ENCODE assay signal across 21 cellular contexts in the genomic region with DNA sequence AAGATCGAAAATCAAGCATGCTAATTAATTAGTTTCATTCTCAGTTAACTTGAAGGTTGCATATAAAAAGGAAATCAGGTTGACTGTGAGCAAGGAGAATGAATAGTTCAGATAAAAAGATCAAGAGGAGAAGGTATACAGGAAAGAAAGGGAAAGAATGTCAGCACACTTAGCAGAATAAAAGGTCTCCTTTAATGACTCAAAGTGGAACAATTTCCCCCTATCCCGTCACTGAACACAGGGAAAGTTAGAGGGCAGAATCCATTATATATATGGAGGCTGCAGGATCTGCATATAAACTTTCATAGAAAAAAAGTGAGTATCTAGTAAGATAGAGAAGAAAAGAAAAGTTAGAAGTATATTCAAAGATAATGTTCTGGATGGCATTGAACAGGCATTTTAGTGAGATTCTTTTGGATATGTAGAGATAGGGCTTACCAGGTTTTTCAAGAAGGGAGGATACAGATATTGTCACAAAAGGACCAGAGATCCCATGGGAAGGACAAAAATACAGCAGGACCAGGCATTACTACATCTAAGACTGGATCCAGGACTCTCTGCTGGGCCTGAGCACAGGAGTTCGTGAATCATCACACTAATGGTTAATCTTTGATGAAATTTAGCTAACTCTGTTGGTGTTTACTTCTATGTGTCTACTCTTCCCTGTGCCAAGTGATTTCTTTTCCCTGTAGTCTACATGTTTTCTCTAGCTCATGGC.
DNase-seq lines count a peak whose midpoint lies in the region; ATAC-seq, FAIRE-seq and TF ChIP-seq lines count a peak whose summit lies in the region.
"Had no signal": no experiment of that assay in that cellular context is flagged by ENCODE, and none has a peak within 500 bp of the region (broad histone marks: within the 10 kb centered on the region; RNA-seq: fewer than 3 reads in every experiment).

No MANE protein-coding gene starts in this region.

- H3K9me3 Mint-ChIP-seq in astrocyte (ENCODE audit: unreplicated experiment): peaks cover 2% of the 10 kb centered on the region
- H3K9me3 Mint-ChIP-seq in CD14-positive monocyte: peaks cover 0 to 10% (median 2%) of the 10 kb centered on the region in 7 donors

- H3K27me3 Mint-ChIP-seq in astrocyte (ENCODE audit: low read depth, unreplicated experiment) (no peaks in the 10 kb centered on the region), CD14-positive monocyte (ENCODE audit: low read depth in 3 of 3) (no peaks in the 10 kb centered on the region)
- H3K27me3 Mint-ChIP-seq: B cell; CD4-positive, alpha-beta memory T cell; T-cell had no signal

- intact Hi-C loops in CD14-positive monocyte (cut with micrococcal nuclease): no loop called here

- no peaks in the 10 kb centered on the region for H3K79me2 ChIP-seq in astrocyte (ENCODE audit: insufficient read depth, low read length)
- no peaks in the 10 kb centered on the region for H3K79me2 ChIP-seq in osteoblast (ENCODE audit: insufficient read depth, low read length)

- H3K9me3 ChIP-seq in astrocyte (ENCODE audit: insufficient read depth, low read depth, low read length): no peaks in the 10 kb centered on the region
- no peaks in the 10 kb centered on the region for H3K9me3 ChIP-seq in osteoblast (ENCODE audit: low read depth, low read length)

- peak overlapping the region; percentile 14 for H3K27ac ChIP-seq in astrocyte (ENCODE audit: low read depth, low read length)
- H3K27ac ChIP-seq in osteoblast (ENCODE audit: low read depth, low read length): no peak overlapping the region

- H3K27ac Mint-ChIP-seq in astrocyte (ENCODE audit: unreplicated experiment): no peak overlapping the region
- no peak overlapping the region for H3K27ac Mint-ChIP-seq in CD14-positive monocyte
- H3K27ac Mint-ChIP-seq: B cell; CD4-positive, alpha-beta memory T cell; T-cell had no signal

- H2AFZ ChIP-seq in astrocyte (ENCODE audit: low read depth, low read length) (no peak overlapping the region), osteoblast (ENCODE audit: low read length) (no peak overlapping the region)

- no peak overlapping the region for H3K9ac ChIP-seq in astrocyte (ENCODE audit: low read length)

- H3K36me3 Mint-ChIP-seq in astrocyte (ENCODE audit: low read depth, unreplicated experiment) (no peaks in the 10 kb centered on the region), CD14-positive monocyte (no peaks in the 10 kb centered on the region)
- H3K36me3 Mint-ChIP-seq: CD4-positive, alpha-beta memory T cell; T-cell had no signal

- H3K4me2 ChIP-seq in astrocyte (ENCODE audit: low read length) (peak overlapping the region; percentile 7), osteoblast (ENCODE audit: insufficient read depth, low read length) (no peak overlapping the region)

- H3K4me1 Mint-ChIP-seq in astrocyte (ENCODE audit: low read depth, unreplicated experiment) (peaks cover 3% of the 10 kb centered on the region), CD14-positive monocyte (no peaks in the 10 kb centered on the region)
- H3K4me1 Mint-ChIP-seq: B cell; CD4-positive, alpha-beta memory T cell; T-cell had no signal

- no peak overlapping the region for H3K4me3 ChIP-seq in astrocyte (ENCODE audit: insufficient read depth, low read depth, low read length)
- H3K4me3 ChIP-seq in osteoblast (ENCODE audit: insufficient read depth, low read length): no peak overlapping the region

- H3K4me1 ChIP-seq in astrocyte (ENCODE audit: insufficient read depth, low read length) (peaks cover 12% of the 10 kb centered on the region), osteoblast (ENCODE audit: insufficient read depth, low read length) (no peaks in the 10 kb centered on the region)

- H4K20me1 ChIP-seq in astrocyte (ENCODE audit: insufficient read depth, low read length) (no peaks in the 10 kb centered on the region), osteoblast (ENCODE audit: insufficient read depth, low read length) (no peaks in the 10 kb centered on the region)

- FAIRE-seq in astrocyte (lab: Jason Lieb, UNC): no peak
- FAIRE-seq: GM12891, GM18507 had no signal

- TF ChIP-seq CTCF in astrocyte (IDR thresholded peaks at IDR 0.05; ENCODE audit: insufficient read depth, low read depth, low read length) (no peak), osteoblast (IDR thresholded peaks at IDR 0.05; ENCODE audit: extremely low read depth, low read depth, low read length) (no peak), CD14-positive monocyte (IDR thresholded peaks at IDR 0.05) (no peak)

- DNase-seq in ACHN (peak; percentile 77), HT-29 (ENCODE audit: low spot score) (peak; percentile 49), astrocyte (ENCODE audit: low read depth) (no peak), left lobe of liver (ENCODE audit: low spot score) (no peak), osteoblast (ENCODE audit: insufficient read length, low spot score, missing footprints) (no peak), CD14-positive monocyte (ENCODE audit: low spot score) (no peak)
- DNase-seq in effector CD4-positive, alpha-beta T cell: no peak
- DNase-seq: CD4-positive, alpha-beta memory T cell; DND-41; GF-D8; H7; NCI-H1417 treated with DMSO at 0.1 percent for 48 hours; NCI-H2029; NCI-H2171; NCI-H446; T-cell had no signal

- in situ Hi-C loops in ACHN (cut with HindIII; ENCODE audit: low pct_ligation_motif_present, low pct_unique_long_range_greater_than_20kb, low sequenced_read_pairs): no loop called here

- ATAC-seq in left lobe of liver (peak; percentile 94), GM18520 (IDR thresholded peaks at IDR 0.05; ENCODE audit: unreplicated experiment) (no peak)
- ATAC-seq: Right ventricle myocardium inferior, T-cell had no signal

- no peaks in the 10 kb centered on the region for H3K36me3 ChIP-seq in astrocyte (ENCODE audit: insufficient read depth, low read length)
- no peaks in the 10 kb centered on the region for H3K36me3 ChIP-seq in osteoblast (ENCODE audit: insufficient read depth, low read length)

- no peaks in the 10 kb centered on the region for H3K27me3 ChIP-seq in astrocyte (ENCODE audit: insufficient read depth, low read length)
- no peaks in the 10 kb centered on the region for H3K27me3 ChIP-seq in osteoblast (ENCODE audit: insufficient read depth, low read length)

- H3K4me3 Mint-ChIP-seq in astrocyte (ENCODE audit: unreplicated experiment) (no peak overlapping the region), CD14-positive monocyte (no peak overlapping the region)
- H3K4me3 Mint-ChIP-seq: B cell; CD4-positive, alpha-beta memory T cell; T-cell had no signal

Comparison
In these comparisons a context has a peak if more than half of its experiments do, and no peak if none do; other contexts are left out.
1. DNase-seq: peak in ACHN (single experiment) and HT-29 (single experiment); none in astrocyte (single experiment), left lobe of liver (single experiment), osteoblast (single experiment), effector CD4-positive, alpha-beta T cell (single experiment) and CD14-positive monocyte (single experiment).